32 cellular contexts compared by ENCODE assay signal in the genomic region with DNA sequence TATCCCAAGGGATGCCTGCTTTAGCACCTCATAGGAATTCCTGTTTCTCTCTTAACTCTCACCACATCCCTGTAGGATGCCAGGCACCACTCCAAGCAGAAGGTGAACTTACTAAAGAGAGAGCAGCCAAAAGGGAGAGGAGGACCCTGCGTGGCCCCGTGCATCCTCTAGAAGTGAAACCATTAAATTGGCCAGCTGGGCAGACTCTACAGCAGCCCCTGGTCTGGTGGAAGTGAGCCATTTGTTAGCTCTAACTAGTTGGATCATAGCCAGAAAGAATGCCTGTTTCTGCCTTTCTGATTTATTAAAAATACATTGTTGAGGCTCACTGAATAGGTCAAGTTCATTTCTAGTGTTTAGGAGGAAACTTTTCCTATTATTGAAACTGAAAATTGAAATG. TPM values are rescaled to one million over a fixed set of nuclear protein-coding genes. Genes with fewer than 3 reads are reported as not detected.
DNase-seq lines count a peak whose midpoint lies in the region; ATAC-seq and TF ChIP-seq lines count a peak whose summit lies in the region.
"Had no signal": no experiment of that assay in that cellular context is flagged by ENCODE, and none has a peak within 500 bp of the region (broad histone marks: within the 10 kb centered on the region; RNA-seq: fewer than 3 reads in every experiment).

No MANE protein-coding gene starts in this region.

- no peak overlapping the region for H3K4me3 Mint-ChIP-seq in WTC11
- H3K4me3 Mint-ChIP-seq: activated CD8-positive, alpha-beta memory T cell treated with anti-CD3 and anti-CD28 coated beads, Interleukin-2, amount 10 ng/mL, durations not matched to agents 7 days and 5 days; activated naive CD4-positive, alpha-beta T cell treated with anti-CD3 and anti-CD28 coated beads for 36 hours; activated T-cell treated with anti-CD3 and anti-CD28 coated beads, Interleukin-2, amount 50 U/mL, for 72 hours; CD4-positive, alpha-beta T cell; dendritic cell treated with granulocyte-macrophage colony-stimulating factor and Interleukin-4, amounts not matched to agents 40 ng/mL and 50 ng/mL, for 4 days had no signal

- CTCF ChIA-PET in WTC11 (lab: Charles Lee) = no interaction called here

- POLR2A ChIA-PET in WTC11 (lab: Charles Lee) = no interaction called here

- DNase-seq in NCI-H1694 treated with DMSO at 0.1 percent for 48 hours (lab: John Stamatoyannopoulos, UW) = peak; percentile 17
- DNase-seq in NCI-H1694 (lab: John Stamatoyannopoulos, UW) = no peak
- peak; percentile 16 for DNase-seq in NCI-H524 treated with DMSO at 0.1 percent for 48 hours (lab: John Stamatoyannopoulos, UW)
- DNase-seq in lung microvascular endothelial cell (ENCODE audit: low read depth in 2 of 2) = peak; percentile 74 to 75
- no peak for DNase-seq in tibial artery
- DNase-seq in NCI-H1436 (lab: John Stamatoyannopoulos, UW) = no peak
- no peak for DNase-seq in activated naive CD4-positive, alpha-beta T cell treated with Interleukin-2 at 50 U/mL for 16 hours
- DNase-seq in WTC11 (ENCODE audit: low spot score) = no peak
- DNase-seq: 8988T; activated CD4-positive, alpha-beta T cell treated with anti-CD3 and anti-CD28 coated beads, Interleukin-2, amount 50 U/mL, for 4 hours; activated CD8-positive, alpha-beta memory T cell treated with anti-CD3 and anti-CD28 coated beads, Interleukin-2, amount 10 ng/mL, durations not matched to agents 7 days and 5 days; activated naive CD4-positive, alpha-beta T cell treated with anti-CD3 and anti-CD28 coated beads for 36 hours; activated T-cell treated with anti-CD3 and anti-CD28 coated beads, Interleukin-2, amount 50 U/mL, for 72 hours; CD4-positive, alpha-beta T cell; central memory CD4-positive, alpha-beta T cell; EL; esophagus squamous epithelium; foreskin keratinocyte; heart left ventricle; islet precursor cell; left ventricle myocardium superior; MG63; NCI-H1417; NCI-H345; NCI-H82; stimulated activated CD4-positive, alpha-beta T cell treated with anti-CD3 and anti-CD28 coated beads, Interleukin-4, amount 100 ng/mL, for 24 hours; T-helper 1 cell; trophoblast cell had no signal

- no peaks in the 10 kb centered on the region for H3K27me3 ChIP-seq in tibial artery
- H3K27me3 ChIP-seq: esophagus squamous epithelium, foreskin keratinocyte, heart left ventricle, MG63 had no signal

- no peaks in the 10 kb centered on the region for H3K9me3 Mint-ChIP-seq in WTC11
- H3K9me3 Mint-ChIP-seq: activated naive CD4-positive, alpha-beta T cell treated with anti-CD3 and anti-CD28 coated beads for 36 hours; activated T-cell treated with anti-CD3 and anti-CD28 coated beads, Interleukin-2, amount 50 U/mL, for 72 hours; CD4-positive, alpha-beta T cell; dendritic cell treated with granulocyte-macrophage colony-stimulating factor and Interleukin-4, amounts not matched to agents 40 ng/mL and 50 ng/mL, for 4 days had no signal

- H3K27me3 Mint-ChIP-seq in WTC11 (ENCODE audit: low read depth) = no peaks in the 10 kb centered on the region
- H3K27me3 Mint-ChIP-seq: activated CD8-positive, alpha-beta memory T cell treated with anti-CD3 and anti-CD28 coated beads, Interleukin-2, amount 10 ng/mL, durations not matched to agents 7 days and 5 days; CD4-positive, alpha-beta T cell; dendritic cell treated with granulocyte-macrophage colony-stimulating factor and Interleukin-4, amounts not matched to agents 40 ng/mL and 50 ng/mL, for 4 days; progenitor cell of endocrine pancreas had no signal

- no peaks in the 10 kb centered on the region for H3K9me3 ChIP-seq in tibial artery
- H3K9me3 ChIP-seq: esophagus squamous epithelium, heart left ventricle, MG63 had no signal

- peaks cover 22% of the 10 kb centered on the region for H3K4me1 Mint-ChIP-seq in WTC11

- H3K36me3 Mint-ChIP-seq in WTC11 = peaks cover 10% of the 10 kb centered on the region

- peaks cover 0 to 38% (median 25%) of the 10 kb centered on the region in 4 donors for H3K4me1 ChIP-seq in tibial artery
- H3K4me1 ChIP-seq: foreskin keratinocyte had no signal

- no peak overlapping the region for H3K4me3 ChIP-seq in tibial artery
- H3K4me3 ChIP-seq: esophagus squamous epithelium, heart left ventricle, MG63 had no signal

- H3K27ac Mint-ChIP-seq in WTC11 = no peak overlapping the region
- H3K27ac Mint-ChIP-seq: activated CD8-positive, alpha-beta memory T cell treated with anti-CD3 and anti-CD28 coated beads, Interleukin-2, amount 10 ng/mL, durations not matched to agents 7 days and 5 days; activated naive CD4-positive, alpha-beta T cell treated with anti-CD3 and anti-CD28 coated beads for 36 hours; activated T-cell treated with anti-CD3 and anti-CD28 coated beads, Interleukin-2, amount 50 U/mL, for 72 hours; CD4-positive, alpha-beta T cell; dendritic cell treated with granulocyte-macrophage colony-stimulating factor and Interleukin-4, amounts not matched to agents 40 ng/mL and 50 ng/mL, for 4 days; progenitor cell of endocrine pancreas had no signal

- H3K36me3 ChIP-seq in tibial artery = peaks cover 3 to 28% (median 20%) of the 10 kb centered on the region in 3 donors
- H3K36me3 ChIP-seq: MG63 had no signal

- peak overlapping the region; percentile 32 to 41 for H3K27ac ChIP-seq in tibial artery
- H3K27ac ChIP-seq: esophagus squamous epithelium, foreskin keratinocyte, HL-60 had no signal

- ATAC-seq in WTC11 = no peak
- ATAC-seq: activated CD4-positive, CD25-positive, alpha-beta regulatory T cell treated with anti-CD3 and anti-CD28 coated beads, Interleukin-2, amount 50 U/mL, for 24 hours; activated CD8-positive, alpha-beta memory T cell treated with anti-CD3 and anti-CD28 coated beads, Interleukin-2, amount 10 ng/mL, durations not matched to agents 7 days and 5 days; activated T-cell treated with anti-CD3 and anti-CD28 coated beads, Interleukin-2, amount 50 U/mL, for 72 hours; foreskin keratinocyte had no signal

- TF ChIP-seq CTCF in tibial artery (IDR thresholded peaks at IDR 0.05) (no peak), WTC11 (IDR thresholded peaks at IDR 0.05) (no peak)

- intact Hi-C loops in tibial artery (cut with DNase I; ENCODE audit: low total_unique reads) = no loop called here

TF ChIP-seq in WTC11, 78 proteins besides CTCF, POLR2A, EP300 and RAD21:
- TF ChIP-seq, protein P1, sequence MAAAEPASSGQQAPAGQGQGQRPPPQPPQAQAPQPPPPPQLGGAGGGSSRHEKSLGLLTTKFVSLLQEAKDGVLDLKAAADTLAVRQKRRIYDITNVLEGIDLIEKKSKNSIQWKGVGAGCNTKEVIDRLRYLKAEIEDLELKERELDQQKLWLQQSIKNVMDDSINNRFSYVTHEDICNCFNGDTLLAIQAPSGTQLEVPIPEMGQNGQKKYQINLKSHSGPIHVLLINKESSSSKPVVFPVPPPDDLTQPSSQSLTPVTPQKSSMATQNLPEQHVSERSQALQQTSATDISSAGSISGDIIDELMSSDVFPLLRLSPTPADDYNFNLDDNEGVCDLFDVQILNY (CRISPR knock-in tag; IDR thresholded peaks at IDR 0.05) = no peak
- TF ChIP-seq ZNF232 (CRISPR knock-in tag; IDR thresholded peaks at IDR 0.05) (no peak), FOXP1 (CRISPR knock-in tag; IDR thresholded peaks at IDR 0.05; ENCODE audit: borderline replicate concordance) (no peak)

RNA-seq across cellular contexts. Expression of a gene that starts 22.3 kb away (rescaled TPM):
- total RNA-seq in lung microvascular endothelial cell (15.0 and 18.1 TPM in 2 replicates), WTC11 (2021) (32.9 to 37.0 TPM (median 33.9 TPM) in 3 replicates)

Comparison
In these comparisons a context has a peak if more than half of its experiments do, and no peak if none do; other contexts are left out.
1. DNase-seq: peak in NCI-H1694 treated with DMSO at 0.1 percent for 48 hours (single experiment), NCI-H524 treated with DMSO at 0.1 percent for 48 hours (single experiment) and lung microvascular endothelial cell (2 of 2); none in NCI-H1694 (single experiment), tibial artery (0 of 2), NCI-H1436 (single experiment), activated naive CD4-positive, alpha-beta T cell treated with Interleukin-2 at 50 U/mL for 16 hours (single experiment) and WTC11 (single experiment).